1 cellular context compared by ENCODE assay signal in genomic region chrX:131792789-131793462, GRCh38.
TF ChIP-seq lines count a peak whose summit lies in the region.

No MANE protein-coding gene starts in this region.

TF ChIP-seq in HEK293, 187 proteins besides CTCF, POLR2A, EP300 and RAD21 (continued from another document):
- TF ChIP-seq SALL2 (tag by site-specific recombination; IDR thresholded peaks at IDR 0.05; ENCODE audit: borderline replicate concordance), result no peak
- TF ChIP-seq SP7 (tag by site-specific recombination; IDR thresholded peaks at IDR 0.05), result peak; percentile 46; the same call in 1 of the 2 replicates
- TF ChIP-seq ZBTB44 (tag by site-specific recombination; IDR thresholded peaks at IDR 0.05), result no peak
- TF ChIP-seq KLF10 (tag by site-specific recombination; IDR thresholded peaks at IDR 0.05), result 0 out of 2 replicates have a peak, but pooled peaks have one; percentile 50
- no peak for TF ChIP-seq MZF1 (tag by site-specific recombination; IDR thresholded peaks at IDR 0.05; ENCODE audit: borderline replicate concordance)
- TF ChIP-seq ZNF335 (tag by site-specific recombination; conservative IDR thresholded peaks at IDR 0.05), result peak; percentile 44; the same call in 1 of the 2 replicates
- no peak for TF ChIP-seq ZNF768 (tag by site-specific recombination; IDR thresholded peaks at IDR 0.05)
- 0 out of 2 replicates have a peak, but pooled peaks have one; percentile 14 for TF ChIP-seq KLF8 (tag by site-specific recombination; IDR thresholded peaks at IDR 0.05)
- TF ChIP-seq ZSCAN30 (tag by site-specific recombination; IDR thresholded peaks at IDR 0.05), result peak; percentile 68
- no peak for TF ChIP-seq ZNF214 (tag by site-specific recombination; IDR thresholded peaks at IDR 0.05; ENCODE audit: borderline replicate concordance)
- TF ChIP-seq YY1 (tag by site-specific recombination; IDR thresholded peaks at IDR 0.05), result peak; percentile 73; the same call in 1 of the 2 replicates
- TF ChIP-seq ZNF639 (tag by site-specific recombination; IDR thresholded peaks at IDR 0.05), result peak; percentile 50; the same call in 1 of the 2 replicates
- peak; percentile 98 for TF ChIP-seq ZNF654 (tag by site-specific recombination; IDR thresholded peaks at IDR 0.05; ENCODE audit: low read depth)
